ENCODE assay signal across 1 cellular context in the genomic region with DNA sequence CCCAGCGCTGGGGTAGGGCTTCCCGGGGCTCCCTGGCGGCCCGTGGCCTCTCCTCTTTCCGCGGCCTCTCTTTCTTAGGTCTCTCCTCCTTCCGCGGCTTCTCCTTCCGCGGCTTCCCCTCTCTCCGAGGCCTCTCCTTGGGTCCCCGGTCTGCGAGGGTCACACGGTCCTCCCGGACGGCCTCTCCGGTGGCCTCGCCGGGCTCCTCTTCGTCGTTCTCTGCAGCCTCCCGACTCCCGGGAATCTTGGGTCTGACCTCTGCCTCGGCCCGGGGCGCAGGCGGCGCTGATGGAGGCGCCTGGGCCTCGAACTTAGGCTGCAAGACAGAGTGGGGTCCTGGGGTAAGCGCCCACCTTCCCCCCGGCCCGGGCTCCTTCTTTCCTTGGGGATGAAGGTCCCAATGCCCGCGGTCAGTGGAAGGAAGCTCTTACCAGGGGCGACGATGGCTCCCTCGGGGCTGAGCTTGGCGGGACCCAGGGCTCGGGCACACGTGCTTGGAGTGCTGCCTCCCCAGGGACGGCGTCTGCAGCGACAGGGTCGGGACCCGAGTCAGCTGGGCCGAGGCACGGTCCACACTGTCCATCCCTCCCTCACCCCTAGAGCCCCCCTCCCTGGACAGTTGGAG.
TF ChIP-seq lines count a peak whose summit lies in the region.

No MANE protein-coding gene starts in this region.

TF ChIP-seq in IMR-90, 13 proteins besides CTCF, POLR2A, EP300 and RAD21 (continued from another document):
- no peak for TF ChIP-seq MAZ (IDR thresholded peaks at IDR 0.05; ENCODE audit: borderline replicate concordance, low read depth, low read length)
